ENCODE assay signal across 8 cellular contexts in genomic region chr6:170305772-170306323, GRCh38. TPM values are rescaled to one million over a fixed set of nuclear protein-coding genes. Genes with fewer than 3 reads are reported as not detected.
A peak's percentile ranks its signal among the peaks of the same experiment; 100 is the strongest.
DNase-seq lines count a peak whose midpoint lies in the region; ATAC-seq, FAIRE-seq and TF ChIP-seq lines count a peak whose summit lies in the region.

No MANE protein-coding gene starts in this region.

- FAIRE-seq in A549 (lab: Jason Lieb, UNC), result no peak

- peak in 1 of 2 experiments; percentile 48; a peak in 2 of 6 replicates for ATAC-seq in A549
- ATAC-seq in HCT116, result peak; percentile 3; the same call in 1 of the 2 replicates
- peak; percentile 3 for ATAC-seq in thoracic aorta (ENCODE audit: insufficient number of reproducible peaks, low FRiP score, low read depth)

- no peaks in the 10 kb centered on the region for H4K20me1 ChIP-seq in HCT116 (ENCODE audit: insufficient read depth)

- POLR2A ChIA-PET in A549 (lab: Yijun Ruan, JAX) (no interaction called here), HCT116 (lab: Charles Lee) (no interaction called here)

- H3K9me2 ChIP-seq in HCT116 (ENCODE audit: insufficient read depth), result no peaks in the 10 kb centered on the region

- H3K4me1 Mint-ChIP-seq in activated T-cell treated with anti-CD3 and anti-CD28 coated beads, Interleukin-2, amount 50 U/mL, for 24 hours (ENCODE audit: low read depth), result peaks cover 35% of the 10 kb centered on the region
- H3K4me1 Mint-ChIP-seq in immature natural killer cell, result peaks cover 36 to 44% of the 10 kb centered on the region in 2 donors

- peak overlapping the region; percentile 41 for H3K27ac Mint-ChIP-seq in activated T-cell treated with anti-CD3 and anti-CD28 coated beads, Interleukin-2, amount 50 U/mL, for 24 hours
- H3K27ac Mint-ChIP-seq in immature natural killer cell, result peak overlapping the region in 5 of 6 donors; percentile 3 to 70 (median 41)

- peak overlapping the region; percentile 94 for H3K9ac ChIP-seq in HCT116 (ENCODE audit: low read length)

- H3K36me3 ChIP-seq in HCT116 (ENCODE audit: control insufficient read depth in 1 of 2, insufficient read depth in 2 of 2, low read length in 2 of 2) (no peaks in the 10 kb centered on the region), thoracic aorta (no peaks in the 10 kb centered on the region)

- H3K4me3 ChIP-seq in A549, result peak overlapping the region; percentile 87
- peak overlapping the region; percentile 98 to 99 for H3K4me3 ChIP-seq in HCT116 (replicated peaks in 1 of 2; ENCODE audit: low read depth in 1 of 2, low read length in 2 of 2)
- H3K4me3 ChIP-seq in thoracic aorta, result peak overlapping the region; percentile 85

- H3K27me3 ChIP-seq in HCT116 (ENCODE audit: insufficient read depth, low read length), result no peaks in the 10 kb centered on the region
- H3K27me3 ChIP-seq in thoracic aorta (replicated peaks; ENCODE audit: insufficient read depth), result no peaks in the 10 kb centered on the region

- TF ChIP-seq RAD21 in A549 (conservative IDR thresholded peaks at IDR 0.05 in 1 of 2, IDR thresholded peaks at IDR 0.05 in 1 of 2) (no peak), HCT116 (IDR thresholded peaks at IDR 0.05; ENCODE audit: low read depth) (no peak)

- intact Hi-C loops in HCT116 (cut with micrococcal nuclease), result loop anchor here (10.0 kb wide), 1 partner anchor 511 kb away; no protein-coding TSS in a partner anchor

- peak overlapping the region; percentile 96 for H3K4me2 ChIP-seq in A549
- H3K4me2 ChIP-seq in HCT116 (ENCODE audit: low read length), result peak overlapping the region; percentile 81

- DNase-seq in A549 (ENCODE audit: low read depth in 1 of 2, low spot score in 1 of 2) (no peak), HCT116 (ENCODE audit: low read depth, low spot score) (no peak), immature natural killer cell (no peak), thoracic aorta (ENCODE audit: low spot score) (no peak), NCI-H187 treated with DMSO at 0.1 percent for 48 hours (lab: John Stamatoyannopoulos, UW) (no peak), HCEC 1CT (no peak), T1000 (lab: John Stamatoyannopoulos, UW) (no peak)
- no peak for DNase-seq in activated T-cell treated with anti-CD3 and anti-CD28 coated beads, Interleukin-2, amount 50 U/mL, for 24 hours

- H3K27ac ChIP-seq in A549, result peak overlapping the region; percentile 73 to 100
- peak overlapping the region; percentile 19; the same call in 1 of the 2 replicates for H3K27ac ChIP-seq in HCT116 (ENCODE audit: low read depth, low read length)
- peak overlapping the region in 1 of 2 donors; percentile 70 for H3K27ac ChIP-seq in thoracic aorta

- no peak overlapping the region for H2AFZ ChIP-seq in HCT116 (ENCODE audit: low read depth, low read length, poor library complexity, severe bottlenecking)

- TF ChIP-seq CTCF in A549 (IDR thresholded peaks at IDR 0.05), result no peak
- TF ChIP-seq CTCF in HCT116 (IDR thresholded peaks at IDR 0.05 in 2 of 3, conservative IDR thresholded peaks at IDR 0.05 in 1 of 3; ENCODE audit: borderline replicate concordance in 1 of 3, insufficient read depth in 1 of 3, low read depth in 2 of 3, low read length in 2 of 3), result no peak
- no peak for TF ChIP-seq CTCF in thoracic aorta (IDR thresholded peaks at IDR 0.05)

- H3K4me3 Mint-ChIP-seq in activated T-cell treated with anti-CD3 and anti-CD28 coated beads, Interleukin-2, amount 50 U/mL, for 24 hours, result peak overlapping the region; percentile 95
- peak overlapping the region; percentile 62 to 94 (median 74) for H3K4me3 Mint-ChIP-seq in immature natural killer cell

- CTCF ChIA-PET in A549 (lab: Yijun Ruan, JAX) (no interaction called here), HCT116 (lab: Charles Lee) (no interaction called here)

- H3K36me3 Mint-ChIP-seq in activated T-cell treated with anti-CD3 and anti-CD28 coated beads, Interleukin-2, amount 50 U/mL, for 24 hours (ENCODE audit: low read depth), result peaks cover 26% of the 10 kb centered on the region
- peaks cover 0 to 6% (median 5%) of the 10 kb centered on the region in 3 donors for H3K36me3 Mint-ChIP-seq in immature natural killer cell

- H3K9me3 Mint-ChIP-seq in activated T-cell treated with anti-CD3 and anti-CD28 coated beads, Interleukin-2, amount 50 U/mL, for 24 hours, result peaks cover 3% of the 10 kb centered on the region
- H3K9me3 Mint-ChIP-seq in immature natural killer cell, result no peaks in the 10 kb centered on the region

- H3K79me2 ChIP-seq in HCT116 (ENCODE audit: insufficient read depth, low read length), result peaks cover 43% of the 10 kb centered on the region

- H3K9me3 ChIP-seq in A549 (0 out of 3 replicates have a peak, but pooled peaks cover 2% of the 10 kb centered on the region), HCT116 (ENCODE audit: control insufficient read depth in 1 of 2, insufficient read depth in 1 of 2, low read depth in 1 of 2, low read length in 2 of 2) (peaks cover 0 to 4% of the 10 kb centered on the region in 2 experiments; a peak in 1 of 4 replicates), thoracic aorta (no peaks in the 10 kb centered on the region)

- RAD21 ChIA-PET in HCT116 (lab: Charles Lee; ENCODE audit: low non-redundant PET in 1 of 2, low total read pairs in 2 of 2, uncharacterized antibody in 2 of 2, unreplicated experiment in 2 of 2), result no interaction called here

- H3K4me1 ChIP-seq in A549 (peaks cover 13% of the 10 kb centered on the region; the same call in 1 of the 3 replicates), HCT116 (ENCODE audit: control insufficient read depth in 1 of 2, insufficient read depth in 2 of 2, low read length in 2 of 2) (peaks cover 10 to 24% of the 10 kb centered on the region in 2 experiments), thoracic aorta (ENCODE audit: control insufficient read depth in 1 of 2, low read depth in 2 of 2) (peaks cover 18 to 27% of the 10 kb centered on the region in 2 donors)

- no peak for TF ChIP-seq POLR2A in A549 (IDR thresholded peaks at IDR 0.05; ENCODE audit: low read length)
- TF ChIP-seq POLR2A in HCT116 (IDR thresholded peaks at IDR 0.05; ENCODE audit: borderline replicate concordance, extremely low read depth, insufficient read depth, insufficient read length), result no peak

- BruUV-seq in HCT116 (replicated peaks; lab: Mats Ljungman, UMichigan), result no TSS peak

- TF ChIP-seq EP300 in A549 (IDR thresholded peaks at IDR 0.05), result no peak

- 80% methylated on average over 8 of the region's 31 CpGs for WGBS in A549 (ENCODE audit: missing lambda C conversion rate)

- peaks cover 17% of the 10 kb centered on the region for H3K27me3 Mint-ChIP-seq in activated T-cell treated with anti-CD3 and anti-CD28 coated beads, Interleukin-2, amount 50 U/mL, for 24 hours
- H3K27me3 Mint-ChIP-seq in immature natural killer cell (ENCODE audit: low read depth in 3 of 3), result peaks cover 5 to 28% (median 13%) of the 10 kb centered on the region in 3 donors

TF ChIP-seq in A549, 52 proteins besides CTCF, POLR2A, EP300 and RAD21:
- TF ChIP-seq PHF8 (IDR thresholded peaks at IDR 0.05; ENCODE audit: borderline replicate concordance, low read depth), result no peak

TF ChIP-seq in HCT116, 20 proteins besides CTCF, POLR2A, EP300 and RAD21 (continues in another document):
- TF ChIP-seq JUND (IDR thresholded peaks at IDR 0.05) (no peak), SP1 (IDR thresholded peaks at IDR 0.05; ENCODE audit: low read depth) (no peak), SRF (IDR thresholded peaks at IDR 0.05; ENCODE audit: low read depth) (no peak), YY1 (IDR thresholded peaks at IDR 0.05; ENCODE audit: extremely low read depth, insufficient replicate concordance, low read depth, low read length) (no peak), FOSL1 (IDR thresholded peaks at IDR 0.05; ENCODE audit: low read depth) (no peak)
- TF ChIP-seq, protein P1, sequence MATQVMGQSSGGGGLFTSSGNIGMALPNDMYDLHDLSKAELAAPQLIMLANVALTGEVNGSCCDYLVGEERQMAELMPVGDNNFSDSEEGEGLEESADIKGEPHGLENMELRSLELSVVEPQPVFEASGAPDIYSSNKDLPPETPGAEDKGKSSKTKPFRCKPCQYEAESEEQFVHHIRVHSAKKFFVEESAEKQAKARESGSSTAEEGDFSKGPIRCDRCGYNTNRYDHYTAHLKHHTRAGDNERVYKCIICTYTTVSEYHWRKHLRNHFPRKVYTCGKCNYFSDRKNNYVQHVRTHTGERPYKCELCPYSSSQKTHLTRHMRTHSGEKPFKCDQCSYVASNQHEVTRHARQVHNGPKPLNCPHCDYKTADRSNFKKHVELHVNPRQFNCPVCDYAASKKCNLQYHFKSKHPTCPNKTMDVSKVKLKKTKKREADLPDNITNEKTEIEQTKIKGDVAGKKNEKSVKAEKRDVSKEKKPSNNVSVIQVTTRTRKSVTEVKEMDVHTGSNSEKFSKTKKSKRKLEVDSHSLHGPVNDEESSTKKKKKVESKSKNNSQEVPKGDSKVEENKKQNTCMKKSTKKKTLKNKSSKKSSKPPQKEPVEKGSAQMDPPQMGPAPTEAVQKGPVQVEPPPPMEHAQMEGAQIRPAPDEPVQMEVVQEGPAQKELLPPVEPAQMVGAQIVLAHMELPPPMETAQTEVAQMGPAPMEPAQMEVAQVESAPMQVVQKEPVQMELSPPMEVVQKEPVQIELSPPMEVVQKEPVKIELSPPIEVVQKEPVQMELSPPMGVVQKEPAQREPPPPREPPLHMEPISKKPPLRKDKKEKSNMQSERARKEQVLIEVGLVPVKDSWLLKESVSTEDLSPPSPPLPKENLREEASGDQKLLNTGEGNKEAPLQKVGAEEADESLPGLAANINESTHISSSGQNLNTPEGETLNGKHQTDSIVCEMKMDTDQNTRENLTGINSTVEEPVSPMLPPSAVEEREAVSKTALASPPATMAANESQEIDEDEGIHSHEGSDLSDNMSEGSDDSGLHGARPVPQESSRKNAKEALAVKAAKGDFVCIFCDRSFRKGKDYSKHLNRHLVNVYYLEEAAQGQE (IDR thresholded peaks at IDR 0.05; ENCODE audit: low read depth), result no peak

RNA-seq across cellular contexts. Expression of gene FAM120B, which starts 0.7 kb away (rescaled TPM):
- polyA plus RNA-seq in A549 (2011; rRNA removed) (7.7 and 14.7 TPM in 2 replicates), A549 (2017; fragmentation: RNase III; extraction: RNeasy Plus Mini Kit Qiagen cat#74134 plus additional on column Dnase treatment) (7.0 to 7.7 TPM (median 7.3 TPM) in 3 replicates), immature natural killer cell (10 to 100 TPM; 17.4 to 43.1 (median 26.2) TPM)
- 2.3 and 3.0 TPM in 2 replicates for polyA plus RNA-seq in A549 (2012; cell fraction: cytosol; rRNA removed)
- 4.4 and 5.4 TPM in 2 replicates for polyA plus RNA-seq in A549 (2012; cell fraction: nucleus; rRNA removed)
- polyA minus RNA-seq in A549 (2011; rRNA and poly(A)+ RNA removed), result 21.3 and 23.4 TPM in 2 replicates
- total RNA-seq in HCT116 (2021; ENCODE audit: unreplicated experiment) (25.2 TPM), thoracic aorta (10 to 100 TPM; 21.0 to 24.1 TPM)
- polyA plus RNA-seq in HCT116 (2012), result 12.7 and 15.7 TPM in 2 replicates

RNA-seq across cellular contexts. Expression of gene DLL1, which starts 15.0 kb away (rescaled TPM):
- 0.04 and 0.05 TPM in 2 replicates for polyA plus RNA-seq in A549 (2011; rRNA removed)
- 0.06 and 0.07 TPM in 2 replicates for polyA plus RNA-seq in A549 (2012; cell fraction: cytosol; rRNA removed)
- 0.10 and 0.16 TPM in 2 replicates for polyA plus RNA-seq in A549 (2012; cell fraction: nucleus; rRNA removed)
- 0.04 to 0.15 TPM (median 0.09 TPM) in 3 replicates for polyA plus RNA-seq in A549 (2017; fragmentation: RNase III; extraction: RNeasy Plus Mini Kit Qiagen cat#74134 plus additional on column Dnase treatment)
- not detected in 2 replicates for polyA minus RNA-seq in A549 (2011; rRNA and poly(A)+ RNA removed)
- 5.3 TPM for total RNA-seq in HCT116 (2021; ENCODE audit: unreplicated experiment)
- polyA plus RNA-seq in HCT116 (2012), result 3.3 and 3.9 TPM in 2 replicates
- 1 to 10 TPM in 2 of 3 donors, under 1 TPM in 1; 0.09 to 7.0 (median 2.8) TPM for polyA plus RNA-seq in immature natural killer cell
- total RNA-seq in thoracic aorta, result 10 to 100 TPM in 1 of 2 donors, 1 to 10 TPM in 1; 6.1 to 12.6 TPM
